Comparison of ENCODE assay signal across 8 cellular contexts in genomic region chr2:47905454-47906260, GRCh38. TPM values are rescaled to one million over a fixed set of nuclear protein-coding genes. Genes with fewer than 3 reads are reported as not detected.
DNase-seq lines count a peak whose midpoint lies in the region; ATAC-seq, FAIRE-seq and TF ChIP-seq lines count a peak whose summit lies in the region.

No MANE protein-coding gene starts in this region.

- peak; percentile 44 for FAIRE-seq in GM12892 (lab: Jason Lieb, UNC)

- peak overlapping the region; percentile 49 for H3K4me2 ChIP-seq in mesenchymal stem cell (ENCODE audit: low read length, poor library complexity, severe bottlenecking)

- H3K4me3 ChIP-seq in mesenchymal stem cell (ENCODE audit: insufficient read depth in 1 of 2, low read depth in 1 of 2, low read length in 2 of 2), result peak overlapping the region; percentile 72 to 94

- peak overlapping the region in 1 of 2 experiments; percentile 72 for H2BK12ac ChIP-seq in mesenchymal stem cell (ENCODE audit: low read length in 2 of 2)

- H3K4ac ChIP-seq in mesenchymal stem cell (ENCODE audit: low read depth in 1 of 2, low read length in 2 of 2), result peak overlapping the region; percentile 94 to 98

- peak overlapping the region; percentile 99 to 100 for H3K18ac ChIP-seq in mesenchymal stem cell (ENCODE audit: low read depth in 1 of 2, low read length in 2 of 2)

- WGBS in mesenchymal stem cell, result 0% methylated on average over 32 of the region's 95 CpGs

- TF ChIP-seq POLR2A in GM12892 (IDR thresholded peaks at IDR 0.05; ENCODE audit: low read depth, low read length), result no peak

- no peaks in the 10 kb centered on the region for H3K27me3 ChIP-seq in mesenchymal stem cell (ENCODE audit: control insufficient read depth in 1 of 2, insufficient read depth in 1 of 2, low read length in 2 of 2)

- H4K8ac ChIP-seq in mesenchymal stem cell (ENCODE audit: low read length), result peak overlapping the region; percentile 80

- H3K23ac ChIP-seq in mesenchymal stem cell (ENCODE audit: low read length in 2 of 2), result peak overlapping the region in 1 of 2 experiments; percentile 100

- no peaks in the 10 kb centered on the region for H3K79me1 ChIP-seq in mesenchymal stem cell (replicated peaks; ENCODE audit: low read length, poor library complexity, severe bottlenecking)

- H2BK120ac ChIP-seq in mesenchymal stem cell (ENCODE audit: low read depth, low read length), result peak overlapping the region; percentile 98

- peak overlapping the region; percentile 81 for H2AFZ ChIP-seq in mesenchymal stem cell (ENCODE audit: low read depth, low read length)

- H3K9ac ChIP-seq in mesenchymal stem cell (ENCODE audit: low read length), result peak overlapping the region; percentile 91

- peak overlapping the region; percentile 98 for H2BK15ac ChIP-seq in mesenchymal stem cell (ENCODE audit: low read depth, poor library complexity, severe bottlenecking)

- H3K36me3 ChIP-seq in mesenchymal stem cell (ENCODE audit: control insufficient read depth in 1 of 2, insufficient read depth in 2 of 2, low read depth in 1 of 2, low read length in 2 of 2), result no peaks in the 10 kb centered on the region

- H3K9me3 ChIP-seq in mesenchymal stem cell (ENCODE audit: control insufficient read depth, low read length), result no peaks in the 10 kb centered on the region

- H2BK5ac ChIP-seq in mesenchymal stem cell (ENCODE audit: low read depth, low read length, poor library complexity, severe bottlenecking), result peak overlapping the region; percentile 99

- H3K4me1 ChIP-seq in mesenchymal stem cell (ENCODE audit: control insufficient read depth, insufficient read depth, low read depth, low read length), result peaks cover 3% of the 10 kb centered on the region

- H4K91ac ChIP-seq in mesenchymal stem cell (ENCODE audit: low read length), result peak overlapping the region; percentile 94

- ATAC-seq in HG02678 (IDR thresholded peaks at IDR 0.05; ENCODE audit: unreplicated experiment) (peak; percentile 6), GM18520 (IDR thresholded peaks at IDR 0.05; ENCODE audit: unreplicated experiment) (no peak)

- H2AK5ac ChIP-seq in mesenchymal stem cell (ENCODE audit: low read length, severe bottlenecking), result no peak overlapping the region

- H3K14ac ChIP-seq in mesenchymal stem cell (ENCODE audit: low read length in 2 of 2), result peak overlapping the region; percentile 99 to 100

- peak; percentile 26 for DNase-seq in GM12892 (ENCODE audit: insufficient read length)
- DNase-seq in NCI-H460 (ENCODE audit: extremely low read depth, low read depth), result peak; percentile 28
- DNase-seq in activated CD8-positive, alpha-beta memory T cell treated with anti-CD3 and anti-CD28 coated beads for 24 hours, result peak; percentile 85
- DNase-seq in effector CD8-positive, alpha-beta T cell (lab: John Stamatoyannopoulos, UW), result peak; percentile 53
- peak; percentile 66 for DNase-seq in mesenchymal stem cell
- DNase-seq in stimulated activated CD8-positive, alpha-beta memory T cell treated with anti-CD3 and anti-CD28 coated beads, Interleukin-15, amount 100 ng/mL, for 1 hour (ENCODE audit: low read depth), result peak; percentile 18

- H3K27ac ChIP-seq in mesenchymal stem cell (ENCODE audit: low read length, poor library complexity, severe bottlenecking), result peak overlapping the region; percentile 98

RNA-seq across cellular contexts. Expression of gene FBXO11, which starts 0.6 kb away (rescaled TPM):
- polyA plus RNA-seq in GM12892 (2012; ENCODE audit: missing spikeins), result 24.0 TPM
- total RNA-seq in NCI-H460 (2014; rRNA removed; shearing (Covaris generic)), result 24.1 and 28.1 TPM in 2 replicates
- 15.1 and 26.6 TPM in 2 replicates for polyA plus RNA-seq in NCI-H460 (2014; cell fraction: nucleus; rRNA removed)
- 31.4 TPM for polyA plus RNA-seq in mesenchymal stem cell (2013, experiment 1 of 2)
- polyA plus RNA-seq in mesenchymal stem cell (2013, experiment 2 of 2), result 33.3 TPM

Comparison
In these comparisons a context has a peak if more than half of its experiments do, and no peak if none do; other contexts are left out.
1. DNase-seq: peak in every context shown above with its lines; median percentile 85 in activated CD8-positive, alpha-beta memory T cell treated with anti-CD3 and anti-CD28 coated beads for 24 hours; 66 in mesenchymal stem cell; 53 in effector CD8-positive, alpha-beta T cell; 28 in NCI-H460; 26 in GM12892; 18 in stimulated activated CD8-positive, alpha-beta memory T cell treated with anti-CD3 and anti-CD28 coated beads, Interleukin-15, amount 100 ng/mL, for 1 hour.